In the genomic region with DNA sequence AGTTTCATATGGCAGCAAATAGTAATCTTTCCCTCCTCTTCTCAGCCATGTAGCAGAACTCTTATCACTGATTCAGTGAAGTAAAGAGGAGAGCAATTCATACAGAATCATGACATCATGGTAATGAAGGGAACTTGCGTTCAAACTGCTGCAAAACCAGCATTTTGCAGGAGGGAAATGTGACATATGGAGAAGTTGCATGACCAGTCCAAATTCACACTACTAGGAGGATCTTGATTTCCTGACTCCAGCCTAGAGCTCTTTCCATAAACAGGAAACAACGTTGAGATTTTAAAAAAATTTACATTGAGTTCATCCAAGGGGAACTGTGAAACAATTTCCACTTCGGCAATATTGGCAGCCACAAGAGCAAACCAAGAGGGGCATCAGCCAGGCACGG, we compare ENCODE assay signal across 18 cellular contexts.
"Had no signal": no experiment of that assay in that cellular context is flagged by ENCODE, and none has a peak within 500 bp of the region (broad histone marks: within the 10 kb centered on the region; RNA-seq: fewer than 3 reads in every experiment).

No MANE protein-coding gene starts in this region.

- H3K4me1 ChIP-seq: colonic mucosa, suprapubic skin, thyroid gland, uterus had no signal

- H3K9me3 ChIP-seq: colonic mucosa, suprapubic skin, thyroid gland, uterus had no signal

- H3K4me3 Mint-ChIP-seq: naive thymus-derived CD4-positive, alpha-beta T cell; nephron progenitor cell; type B pancreatic cell had no signal

- ATAC-seq: esophagus mucosa; naive thymus-derived CD4-positive, alpha-beta T cell had no signal

- H3K27ac ChIP-seq: colonic mucosa, dorsolateral prefrontal cortex, suprapubic skin, thyroid gland, uterus had no signal

- H3K4me1 Mint-ChIP-seq: naive thymus-derived CD4-positive, alpha-beta T cell; nephron progenitor cell had no signal

- DNase-seq: colonic mucosa; dorsolateral prefrontal cortex; effector CD8-positive, alpha-beta T cell; islet precursor cell; mammary epithelial cell; naive thymus-derived CD4-positive, alpha-beta T cell; nephron progenitor cell; posterior cingulate gyrus; small intestine; stimulated activated CD4-positive, alpha-beta T cell treated with anti-CD3 and anti-CD28 coated beads, Interleukin-12 subunit alpha, Interleukin-12 subunit beta, amount 100 ng/mL, for 4 hours; stimulated activated CD4-positive, alpha-beta T cell treated with anti-CD3 and anti-CD28 coated beads, Interleukin-2, amount 100 ng/mL, for 48 hours; stimulated activated naive CD4-positive, alpha-beta T cell treated with Interleukin-2 at 50 U/mL for 16 hours; thyroid gland; uterus had no signal

- H3K4me3 ChIP-seq: colonic mucosa, dorsolateral prefrontal cortex, suprapubic skin, thyroid gland, uterus had no signal

- H3K36me3 ChIP-seq: colonic mucosa, uterus had no signal

- H3K27me3 ChIP-seq: colonic mucosa, dorsolateral prefrontal cortex, suprapubic skin, thyroid gland, uterus had no signal

- H3K27ac Mint-ChIP-seq: naive thymus-derived CD4-positive, alpha-beta T cell; nephron progenitor cell; type B pancreatic cell had no signal

- H3K9me3 Mint-ChIP-seq: nephron progenitor cell, type B pancreatic cell had no signal

- FAIRE-seq: frontal cortex, small intestine had no signal

- H3K27me3 Mint-ChIP-seq: naive thymus-derived CD4-positive, alpha-beta T cell; type B pancreatic cell had no signal
